Comparison of ENCODE assay signal across 29 cellular contexts in the genomic region with DNA sequence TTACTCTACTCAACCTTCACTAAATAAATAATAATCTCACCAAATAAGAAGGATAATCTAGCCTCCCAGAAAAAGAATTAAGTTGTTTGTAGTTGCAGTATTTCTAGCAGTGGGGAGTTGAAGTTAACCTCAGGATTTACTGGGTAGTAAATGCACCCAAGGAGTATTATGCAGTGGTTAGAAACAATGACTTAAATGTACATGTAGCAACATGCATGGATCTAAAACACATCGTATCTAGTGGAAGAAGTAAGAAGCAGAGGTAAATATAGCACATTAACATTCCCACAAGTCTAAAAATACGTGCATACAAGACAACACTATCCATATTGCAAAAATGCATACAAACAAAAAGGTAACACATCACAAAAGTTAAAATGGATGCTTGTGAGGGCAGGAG. TPM values are rescaled to one million over a fixed set of nuclear protein-coding genes. Genes with fewer than 3 reads are reported as not detected.
"Had no signal": no experiment of that assay in that cellular context is flagged by ENCODE, and none has a peak within 500 bp of the region (broad histone marks: within the 10 kb centered on the region; RNA-seq: fewer than 3 reads in every experiment).

No MANE protein-coding gene starts in this region.

- H3K4me1 ChIP-seq: ascending aorta had no signal

- ATAC-seq: activated CD8-positive, alpha-beta memory T cell treated with anti-CD3 and anti-CD28 coated beads, Interleukin-2, amount 10 ng/mL, durations not matched to agents 7 days and 5 days; activated CD8-positive, alpha-beta T cell treated with anti-CD3 and anti-CD28 coated beads for 36 hours; activated naive CD8-positive, alpha-beta T cell treated with anti-CD3 and anti-CD28 coated beads, Interleukin-2, amount 50 U/mL, for 24 hours had no signal

- DNase-seq: activated B cell treated with CpG ODN at 0.5 μM for 24 hours; activated CD4-positive, alpha-beta memory T cell treated with anti-CD3 and anti-CD28 coated beads for 36 hours; activated CD4-positive, alpha-beta T cell treated with anti-CD3 and anti-CD28 coated beads for 4 hours; activated CD4-positive, alpha-beta T cell treated with anti-CD3 and anti-CD28 coated beads, Interleukin-2, amount 10 ng/mL, durations not matched to agents 24 days and 14 days; activated CD4-positive, alpha-beta T cell treated with anti-CD3 and anti-CD28 coated beads, Interleukin-2, amount 50 U/mL, for 1 hour; activated CD4-positive, alpha-beta T cell treated with anti-CD3 and anti-CD28 coated beads, Interleukin-2, amount 50 U/mL, for 4 hours; activated CD4-positive, CD25-positive, alpha-beta regulatory T cell treated with anti-CD3 and anti-CD28 coated beads, Interleukin-2, amount 50 U/mL, for 72 hours; activated CD8-positive, alpha-beta memory T cell treated with anti-CD3 and anti-CD28 coated beads, Interleukin-2, amount 10 ng/mL, durations not matched to agents 7 days and 5 days; activated CD8-positive, alpha-beta memory T cell treated with anti-CD3 and anti-CD28 coated beads, Interleukin-2, amount 50 U/mL, for 48 hours; activated CD8-positive, alpha-beta T cell treated with anti-CD3 and anti-CD28 coated beads for 36 hours; activated effector memory CD4-positive, alpha-beta T cell treated with Interleukin-2 at 50 U/mL for 16 hours; activated gamma-delta T cell; activated naive CD4-positive, alpha-beta T cell treated with anti-CD3 and anti-CD28 coated beads, Interleukin-2, amount 10 ng/mL, durations not matched to agents 7 days and 5 days; activated naive CD4-positive, alpha-beta T cell treated with Interleukin-2 at 50 U/mL for 16 hours; activated naive CD8-positive, alpha-beta T cell treated with anti-CD3 and anti-CD28 coated beads, Interleukin-2, amount 10 ng/mL, durations not matched to agents 7 days and 5 days; activated naive CD8-positive, alpha-beta T cell treated with anti-CD3 and anti-CD28 coated beads, Interleukin-2, amount 50 U/mL, for 24 hours; activated T-cell treated with anti-CD3 and anti-CD28 coated beads, Interleukin-2, amount 50 U/mL, for 24 hours; activated T-cell treated with anti-CD3 and anti-CD28 coated beads, Interleukin-2, amount 50 U/mL, for 48 hours; amygdala; anterior cingulate cortex; caudate nucleus; cerebellar nuclear complex; SW 1271; T-helper 1 cell; T-helper 2 cell; T-helper 9 cell had no signal

- H3K27me3 ChIP-seq: ascending aorta, cardiac muscle cell had no signal

- H3K4me3 ChIP-seq: ascending aorta, cardiac muscle cell had no signal

- H3K27ac ChIP-seq: ascending aorta, cardiac muscle cell, VCaP had no signal

- H3K36me3 ChIP-seq: ascending aorta, cardiac muscle cell had no signal

- H3K9me3 ChIP-seq: ascending aorta had no signal

RNA-seq across cellular contexts. Expression of a gene that starts 44.2 kb away (rescaled TPM):
- total RNA-seq: activated B cell treated with CpG ODN at 0.5 μM for 24 hours had no signal
